Comparison of ENCODE assay signal across 12 cellular contexts in the genomic region with DNA sequence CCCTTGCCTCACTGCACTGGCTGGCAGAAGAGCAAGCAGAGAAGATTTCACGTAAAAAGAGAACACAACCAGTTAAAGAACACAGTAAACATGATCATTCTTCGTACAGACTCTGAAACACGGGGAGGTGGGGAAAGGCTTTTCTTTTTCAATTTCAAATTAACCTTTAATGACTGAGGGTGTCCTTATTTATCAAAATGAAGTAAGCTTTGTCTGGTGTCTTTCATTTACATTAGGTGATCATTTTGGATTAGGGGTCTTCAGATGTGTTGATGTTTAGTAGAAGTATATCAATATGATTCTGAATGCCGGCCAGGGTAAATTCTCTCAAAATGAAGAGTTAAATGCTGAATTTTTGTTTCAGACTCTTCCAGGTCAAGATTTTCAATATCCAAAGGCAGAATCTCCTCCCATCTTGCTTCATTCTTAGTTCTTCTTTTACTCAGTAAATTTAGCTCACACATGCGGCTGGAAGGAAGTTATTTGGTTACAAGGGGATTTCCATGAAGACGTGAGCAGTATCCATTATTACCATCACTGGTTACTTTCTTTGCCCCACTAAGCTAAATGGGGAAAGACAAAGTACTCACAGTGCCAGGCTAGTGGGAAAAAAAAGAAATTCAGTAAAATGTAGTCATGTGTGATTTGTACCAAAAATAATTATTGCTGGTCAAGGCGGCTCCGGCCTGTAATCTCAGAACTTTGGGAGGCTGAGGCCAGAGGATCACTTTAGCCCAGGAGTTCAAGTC.
A peak's percentile ranks its signal among the peaks of the same experiment; 100 is the strongest.
DNase-seq lines count a peak whose midpoint lies in the region; ATAC-seq and TF ChIP-seq lines count a peak whose summit lies in the region.
"Had no signal": no experiment of that assay in that cellular context is flagged by ENCODE, and none has a peak within 500 bp of the region (broad histone marks: within the 10 kb centered on the region; RNA-seq: fewer than 3 reads in every experiment).

No MANE protein-coding gene starts in this region.

- no peak overlapping the region for H3K4ac ChIP-seq in trophoblast cell (ENCODE audit: low read depth, low read length)

- H3K4me2 ChIP-seq in trophoblast cell (ENCODE audit: low read length) (no peak overlapping the region), hepatocyte (no peak overlapping the region)

- H4K8ac ChIP-seq in trophoblast cell (ENCODE audit: low read depth, low read length), result peak overlapping the region; percentile 61

- WGBS in trophoblast cell (ENCODE audit: extremely low coverage, insufficient coverage, insufficient read length), result no CpG with 5 or more reads among the region's 8 CpGs
- whole genome bisulfite sequencing in hepatocyte (ENCODE audit: low lambda C conversion rate, missing lambda C conversion rate), result 94% methylated on average over 8 of the region's 8 CpGs

- peak overlapping the region; percentile 61 for H2BK12ac ChIP-seq in trophoblast cell (ENCODE audit: low read length)

- no peaks in the 10 kb centered on the region for H3K9me3 ChIP-seq in trophoblast cell (ENCODE audit: insufficient read depth, low read depth, low read length)
- no peaks in the 10 kb centered on the region for H3K9me3 ChIP-seq in left ventricle myocardium inferior (replicated peaks)
- H3K9me3 ChIP-seq in hepatocyte (ENCODE audit: low read depth), result no peaks in the 10 kb centered on the region
- H3K9me3 ChIP-seq in BE2C, result no peaks in the 10 kb centered on the region
- H3K9me3 ChIP-seq: Peyer's patch had no signal

- H3K27me3 ChIP-seq in trophoblast cell (ENCODE audit: insufficient read depth, low read length) (no peaks in the 10 kb centered on the region), left ventricle myocardium inferior (ENCODE audit: low read depth) (no peaks in the 10 kb centered on the region), hepatocyte (no peaks in the 10 kb centered on the region), BE2C (peaks cover 6% of the 10 kb centered on the region)
- H3K27me3 ChIP-seq: Peyer's patch had no signal

- TF ChIP-seq CTCF in left ventricle myocardium inferior (IDR thresholded peaks at IDR 0.05; ENCODE audit: borderline replicate concordance) (no peak), hepatocyte (IDR thresholded peaks at IDR 0.05; ENCODE audit: poor library complexity) (no peak), BE2C (IDR thresholded peaks at IDR 0.05; ENCODE audit: low read depth, low read length) (no peak)

- no peak overlapping the region for H3K4me3 ChIP-seq in trophoblast cell (ENCODE audit: low read depth, low read length)
- H3K4me3 ChIP-seq in left ventricle myocardium inferior, result no peak overlapping the region
- H3K4me3 ChIP-seq in hepatocyte, result no peak overlapping the region
- H3K4me3 ChIP-seq in BE2C (ENCODE audit: low read depth, low read length), result no peak overlapping the region
- H3K4me3 ChIP-seq: Peyer's patch had no signal

- intact Hi-C loops in left ventricle myocardium inferior (cut with micrococcal nuclease), result no loop called here

- peaks cover 8% of the 10 kb centered on the region for H3K79me1 ChIP-seq in trophoblast cell (ENCODE audit: low read length)

- H2AFZ ChIP-seq in trophoblast cell (ENCODE audit: insufficient read depth, low read length, poor library complexity) (no peak overlapping the region), hepatocyte (no peak overlapping the region)
- H2AFZ ChIP-seq: parathyroid adenoma had no signal

- H4K20me1 ChIP-seq in hepatocyte (ENCODE audit: insufficient read depth, poor library complexity, severe bottlenecking), result no peaks in the 10 kb centered on the region

- peaks cover 9% of the 10 kb centered on the region for H3K27me3 Mint-ChIP-seq in IgD-negative memory B cell

- H3K79me2 ChIP-seq in trophoblast cell (ENCODE audit: control insufficient read depth, insufficient read depth, low read length, poor library complexity) (no peaks in the 10 kb centered on the region), hepatocyte (no peaks in the 10 kb centered on the region)
- H3K79me2 ChIP-seq: parathyroid adenoma had no signal

- peak overlapping the region; percentile 98 for H2AK5ac ChIP-seq in trophoblast cell (ENCODE audit: low read length)

- peaks cover 3 to 22% (median 6%) of the 10 kb centered on the region in 3 donors for H3K4me1 Mint-ChIP-seq in IgD-negative memory B cell

- H3K18ac ChIP-seq in trophoblast cell (ENCODE audit: low read length), result no peak overlapping the region

- no peaks in the 10 kb centered on the region for H3K9me2 ChIP-seq in hepatocyte (replicated peaks; ENCODE audit: insufficient read depth)

- peaks cover 0 to 4% (median 3%) of the 10 kb centered on the region in 3 donors for H3K9me3 Mint-ChIP-seq in IgD-negative memory B cell

- H3K23ac ChIP-seq in trophoblast cell (ENCODE audit: low read length), result no peak overlapping the region

- H3K4me3 Mint-ChIP-seq in IgD-negative memory B cell, result peak overlapping the region in 3 of 4 donors; percentile 18 to 63 (median 29)
- H3K4me3 Mint-ChIP-seq: brain had no signal

- peak; percentile 80 for ATAC-seq in GM18868 (IDR thresholded peaks at IDR 0.05; ENCODE audit: unreplicated experiment)
- ATAC-seq in HG02588 (IDR thresholded peaks at IDR 0.05; ENCODE audit: unreplicated experiment), result peak; percentile 88

- H3K4me1 ChIP-seq in trophoblast cell (ENCODE audit: control insufficient read depth in 1 of 2, insufficient read depth in 2 of 2, low read length in 2 of 2) (peaks cover 5 to 8% of the 10 kb centered on the region in 2 experiments), left ventricle myocardium inferior (peaks cover 15% of the 10 kb centered on the region), hepatocyte (ENCODE audit: insufficient read depth) (peaks cover 11% of the 10 kb centered on the region), BE2C (no peaks in the 10 kb centered on the region)
- H3K4me1 ChIP-seq: parathyroid adenoma had no signal

- H3K36me3 ChIP-seq in trophoblast cell (ENCODE audit: control insufficient read depth in 1 of 2, insufficient read depth in 2 of 2, low read length in 2 of 2), result no peaks in the 10 kb centered on the region
- no peaks in the 10 kb centered on the region for H3K36me3 ChIP-seq in left ventricle myocardium inferior
- H3K36me3 ChIP-seq in hepatocyte (replicated peaks; ENCODE audit: insufficient read depth, low read depth), result no peaks in the 10 kb centered on the region
- H3K36me3 ChIP-seq in BE2C, result no peaks in the 10 kb centered on the region
- H3K36me3 ChIP-seq: Peyer's patch had no signal

- no peak overlapping the region for H3K14ac ChIP-seq in trophoblast cell (ENCODE audit: low read length)

- H3K36me3 Mint-ChIP-seq in IgD-negative memory B cell, result no peaks in the 10 kb centered on the region
- H3K36me3 Mint-ChIP-seq: brain had no signal

- no peak overlapping the region for H3K9ac ChIP-seq in trophoblast cell (ENCODE audit: low read length)
- H3K9ac ChIP-seq: parathyroid adenoma had no signal

- peak in 1 of 2 donors; percentile 17 for DNase-seq in trophoblast cell
- no peak for DNase-seq in T1000 (lab: John Stamatoyannopoulos, UW)
- DNase-seq in left ventricle myocardium inferior, result no peak
- DNase-seq in hepatocyte (ENCODE audit: low spot score), result no peak
- no peak for DNase-seq in BE2C
- DNase-seq: IMR-90, Peyer's patch had no signal

- H3K27ac ChIP-seq in trophoblast cell (ENCODE audit: low read depth, low read length), result no peak overlapping the region
- H3K27ac ChIP-seq in left ventricle myocardium inferior (replicated peaks), result no peak overlapping the region
- no peak overlapping the region for H3K27ac ChIP-seq in hepatocyte
- H3K27ac ChIP-seq: parathyroid adenoma, Peyer's patch had no signal

- peak overlapping the region; percentile 81 for H2BK120ac ChIP-seq in trophoblast cell (ENCODE audit: insufficient read depth, low read length, poor library complexity)

- H4K91ac ChIP-seq in trophoblast cell (ENCODE audit: low read depth, low read length), result peak overlapping the region; percentile 61

- peak overlapping the region in 2 of 3 donors; percentile 42 to 53 for H3K27ac Mint-ChIP-seq in IgD-negative memory B cell
- H3K27ac Mint-ChIP-seq: brain had no signal

- H2BK5ac ChIP-seq in trophoblast cell (ENCODE audit: low read depth, low read length, poor library complexity), result peak overlapping the region; percentile 68

- H4K12ac ChIP-seq in trophoblast cell (ENCODE audit: low read depth, low read length), result no peak overlapping the region
